In the genomic region with DNA sequence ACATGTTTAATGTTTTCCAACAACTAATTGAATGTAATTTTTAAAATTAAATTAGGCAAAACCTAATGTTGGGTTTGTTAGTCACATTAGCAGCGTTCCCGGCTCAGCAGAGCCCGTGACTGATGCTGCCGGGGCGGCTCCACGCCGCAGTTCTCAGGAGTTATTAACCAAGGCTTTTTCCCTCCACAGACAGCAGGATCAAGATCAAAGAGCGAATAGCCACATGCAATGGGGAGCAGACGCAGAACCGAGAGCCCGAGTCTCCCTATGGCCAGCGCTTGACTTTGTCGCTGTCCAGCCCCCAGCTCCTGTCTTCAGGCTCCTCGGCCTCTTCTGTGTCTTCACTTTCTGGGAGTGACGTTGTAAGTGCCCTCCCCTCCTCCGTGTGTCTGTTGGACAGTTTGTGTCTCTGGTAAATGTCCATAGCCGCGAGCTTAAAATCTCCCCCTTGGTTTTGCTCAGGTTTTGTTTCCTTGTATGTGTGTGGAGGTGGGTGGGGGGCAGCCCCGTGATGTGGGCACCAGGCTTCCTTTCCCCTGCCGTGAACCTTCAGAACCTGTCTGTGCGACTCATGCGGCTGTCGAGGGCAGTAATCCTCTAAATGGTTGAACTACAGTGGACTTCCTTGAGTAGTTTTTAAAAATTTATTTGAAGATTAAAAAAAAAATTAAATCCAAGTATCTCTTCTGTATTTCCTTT, we compare ENCODE assay signal across 16 cellular contexts. TPM values are rescaled to one million over a fixed set of nuclear protein-coding genes. Genes with fewer than 3 reads are reported as not detected.
DNase-seq lines count a peak whose midpoint lies in the region; ATAC-seq and TF ChIP-seq lines count a peak whose summit lies in the region.
"Had no signal": no experiment of that assay in that cellular context is flagged by ENCODE, and none has a peak within 500 bp of the region (broad histone marks: within the 10 kb centered on the region; RNA-seq: fewer than 3 reads in every experiment).

No MANE protein-coding gene starts in this region.

- no peak overlapping the region for H3K4me3 Mint-ChIP-seq in stimulated activated naive CD8-positive, alpha-beta T cell treated with anti-CD3 and anti-CD28 coated beads, Interleukin-15, Interleukin-2, amounts not matched to agents 100 ng/mL and 50 ng/mL, for 24 hours
- H3K4me3 Mint-ChIP-seq in stimulated activated naive CD8-positive, alpha-beta T cell treated with anti-CD3 and anti-CD28 coated beads, Interleukin-15, amount 100 ng/mL, for 72 hours, result no peak overlapping the region
- H3K4me3 Mint-ChIP-seq: B cell; CD4-positive, alpha-beta T cell; H9 had no signal

- H3K4me1 ChIP-seq in RWPE2 (ENCODE audit: insufficient read depth, poor library complexity, severe bottlenecking) (no peaks in the 10 kb centered on the region), upper lobe of right lung (no peaks in the 10 kb centered on the region)

- no peaks in the 10 kb centered on the region for H3K27me3 ChIP-seq in RWPE2 (ENCODE audit: insufficient read depth, poor library complexity, severe bottlenecking)
- H3K27me3 ChIP-seq in upper lobe of right lung, result no peaks in the 10 kb centered on the region

- H3K36me3 ChIP-seq in RWPE2 (ENCODE audit: low read depth) (peaks cover 100% of the 10 kb centered on the region), upper lobe of right lung (peaks cover 96% of the 10 kb centered on the region)

- no peak for DNase-seq in stimulated activated naive CD8-positive, alpha-beta T cell treated with anti-CD3 and anti-CD28 coated beads, Interleukin-15, amount 100 ng/mL, for 72 hours
- DNase-seq in RWPE2 (ENCODE audit: low spot score), result peak; percentile 34
- peak; percentile 46 for DNase-seq in posterior vena cava (ENCODE audit: low spot score)
- peak; percentile 39 for DNase-seq in upper lobe of right lung
- DNase-seq in central memory CD4-positive, alpha-beta T cell, result no peak
- DNase-seq in NCI-H526 treated with DMSO at 0.1 percent for 48 hours (lab: John Stamatoyannopoulos, UW), result no peak
- DNase-seq in NCI-H2107 (lab: John Stamatoyannopoulos, UW), result no peak
- DNase-seq: C1 segment of cervical spinal cord; CD4-positive, alpha-beta T cell; DMS79; GOT3; H9 had no signal

- H3K27ac ChIP-seq in RWPE2 (ENCODE audit: poor library complexity, severe bottlenecking) (no peak overlapping the region), upper lobe of right lung (no peak overlapping the region)

- H3K4me3 ChIP-seq in RWPE2 (ENCODE audit: severe bottlenecking) (no peak overlapping the region), upper lobe of right lung (no peak overlapping the region)
- H3K4me3 ChIP-seq: GM12878 had no signal

- H3K9me3 ChIP-seq in RWPE2 (ENCODE audit: severe bottlenecking) (no peaks in the 10 kb centered on the region), upper lobe of right lung (no peaks in the 10 kb centered on the region)

- H3K27ac Mint-ChIP-seq in stimulated activated naive CD8-positive, alpha-beta T cell treated with anti-CD3 and anti-CD28 coated beads, Interleukin-15, Interleukin-2, amounts not matched to agents 100 ng/mL and 50 ng/mL, for 24 hours, result peak overlapping the region; percentile 41
- no peak overlapping the region for H3K27ac Mint-ChIP-seq in stimulated activated naive CD8-positive, alpha-beta T cell treated with anti-CD3 and anti-CD28 coated beads, Interleukin-15, amount 100 ng/mL, for 72 hours
- H3K27ac Mint-ChIP-seq: B cell; CD4-positive, alpha-beta T cell had no signal

- H3K4me1 Mint-ChIP-seq in stimulated activated naive CD8-positive, alpha-beta T cell treated with anti-CD3 and anti-CD28 coated beads, Interleukin-15, Interleukin-2, amounts not matched to agents 100 ng/mL and 50 ng/mL, for 24 hours (ENCODE audit: low read depth), result peaks cover 6% of the 10 kb centered on the region
- peaks cover 25% of the 10 kb centered on the region for H3K4me1 Mint-ChIP-seq in stimulated activated naive CD8-positive, alpha-beta T cell treated with anti-CD3 and anti-CD28 coated beads, Interleukin-15, amount 100 ng/mL, for 72 hours

- H3K9me3 Mint-ChIP-seq in stimulated activated naive CD8-positive, alpha-beta T cell treated with anti-CD3 and anti-CD28 coated beads, Interleukin-15, Interleukin-2, amounts not matched to agents 100 ng/mL and 50 ng/mL, for 24 hours, result no peaks in the 10 kb centered on the region
- H3K9me3 Mint-ChIP-seq in stimulated activated naive CD8-positive, alpha-beta T cell treated with anti-CD3 and anti-CD28 coated beads, Interleukin-15, amount 100 ng/mL, for 72 hours, result no peaks in the 10 kb centered on the region
- H3K9me3 Mint-ChIP-seq: CD4-positive, alpha-beta T cell; H9 had no signal

- intact Hi-C loops in posterior vena cava (cut with DNase I) (no loop called here), upper lobe of right lung (cut with DNase I) (no loop called here)

- no peak for ATAC-seq in stimulated activated naive CD8-positive, alpha-beta T cell treated with anti-CD3 and anti-CD28 coated beads, Interleukin-15, amount 100 ng/mL, for 72 hours
- ATAC-seq in RWPE2 (ENCODE audit: low read depth) (no peak), upper lobe of right lung (no peak)
- ATAC-seq: GM12878, HepG2 had no signal

- peaks cover 90% of the 10 kb centered on the region for H3K36me3 Mint-ChIP-seq in stimulated activated naive CD8-positive, alpha-beta T cell treated with anti-CD3 and anti-CD28 coated beads, Interleukin-15, Interleukin-2, amounts not matched to agents 100 ng/mL and 50 ng/mL, for 24 hours (ENCODE audit: low read depth)

- H3K27me3 Mint-ChIP-seq in stimulated activated naive CD8-positive, alpha-beta T cell treated with anti-CD3 and anti-CD28 coated beads, Interleukin-15, Interleukin-2, amounts not matched to agents 100 ng/mL and 50 ng/mL, for 24 hours, result no peaks in the 10 kb centered on the region
- no peaks in the 10 kb centered on the region for H3K27me3 Mint-ChIP-seq in stimulated activated naive CD8-positive, alpha-beta T cell treated with anti-CD3 and anti-CD28 coated beads, Interleukin-15, amount 100 ng/mL, for 72 hours
- H3K27me3 Mint-ChIP-seq: B cell; CD4-positive, alpha-beta T cell had no signal

- TF ChIP-seq CTCF in RWPE2 (IDR thresholded peaks at IDR 0.05; ENCODE audit: poor library complexity, severe bottlenecking) (no peak), upper lobe of right lung (IDR thresholded peaks at IDR 0.05) (no peak)

RNA-seq across cellular contexts. Expression of a gene that starts 37.1 kb away (rescaled TPM):
- total RNA-seq in posterior vena cava (10 to 100 TPM; 20.8 to 24.3 TPM), upper lobe of right lung (19.9 TPM)

Comparison
In these comparisons a context has a peak if more than half of its experiments do, and no peak if none do; other contexts are left out.
1. DNase-seq: peak in RWPE2 (single experiment), posterior vena cava (single experiment) and upper lobe of right lung (single experiment); none in stimulated activated naive CD8-positive, alpha-beta T cell treated with anti-CD3 and anti-CD28 coated beads, Interleukin-15, amount 100 ng/mL, for 72 hours (0 of 2), central memory CD4-positive, alpha-beta T cell (single experiment), NCI-H526 treated with DMSO at 0.1 percent for 48 hours (single experiment) and NCI-H2107 (single experiment).